Comparison of ENCODE assay signal across 8 cellular contexts in the genomic region with DNA sequence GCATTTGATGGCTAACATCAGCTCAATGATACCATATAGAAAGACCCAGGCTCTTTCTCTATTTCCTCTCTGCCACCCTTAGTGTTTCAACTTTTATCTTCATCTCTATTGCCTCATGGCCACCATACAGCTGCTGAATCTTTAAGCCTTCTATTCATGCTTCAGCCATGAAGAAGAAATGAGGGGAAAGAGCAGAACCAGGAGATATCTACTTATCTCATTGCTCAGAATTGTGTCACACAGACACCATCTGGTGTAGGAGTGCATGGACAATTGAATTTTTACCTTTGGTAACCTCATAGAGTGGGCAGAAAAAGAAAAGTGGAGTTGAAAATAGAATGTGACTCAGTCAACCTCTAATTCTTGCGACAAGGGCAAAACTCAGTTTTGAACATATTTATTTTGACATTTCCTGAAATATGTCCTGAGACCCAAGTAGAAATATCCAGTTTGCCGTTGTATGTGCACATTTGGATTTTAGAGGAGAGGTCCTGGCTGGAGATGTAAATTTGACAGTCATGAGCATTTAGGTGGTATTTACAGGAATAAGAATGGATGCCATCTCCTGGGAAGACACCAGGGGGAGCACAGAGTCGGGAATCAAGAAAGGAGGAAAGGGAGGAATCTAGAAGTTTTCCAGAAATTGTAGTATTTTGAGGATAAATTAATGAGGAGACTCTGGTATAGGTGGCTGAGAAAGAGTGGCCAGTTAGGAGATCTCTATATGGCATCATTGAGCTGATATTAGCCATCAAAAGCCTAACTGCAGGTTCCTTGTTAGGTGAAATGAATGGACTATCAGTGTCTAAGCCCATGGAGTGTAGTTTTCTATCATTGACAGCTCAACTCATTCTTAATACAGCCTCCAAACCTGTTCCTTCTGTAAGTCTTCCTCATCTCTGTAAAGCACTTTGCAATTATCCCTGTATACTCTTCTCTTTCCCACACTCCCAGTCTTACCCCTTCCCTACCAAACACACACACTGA. TPM values are rescaled to one million over a fixed set of nuclear protein-coding genes. Genes with fewer than 3 reads are reported as not detected.
DNase-seq lines count a peak whose midpoint lies in the region; ATAC-seq lines count a peak whose summit lies in the region.

No MANE protein-coding gene starts in this region.

- H3K4me3 ChIP-seq in SK-N-MC = no peak overlapping the region

- intact Hi-C loops in head of caudate nucleus (cut with DNase I) = loop anchor here (5.0 kb wide), 1 partner anchor 354 kb away; no protein-coding TSS in a partner anchor

- no peak for ATAC-seq in HG03442 (IDR thresholded peaks at IDR 0.05; ENCODE audit: unreplicated experiment)
- ATAC-seq in HG03378 (IDR thresholded peaks at IDR 0.05; ENCODE audit: unreplicated experiment) = no peak

- H3K27ac ChIP-seq in SK-N-MC = no peak overlapping the region

- no peak overlapping the region for H3K9ac ChIP-seq in SK-N-MC (ENCODE audit: insufficient read length)

- no peaks in the 10 kb centered on the region for H3K36me3 ChIP-seq in SK-N-MC (ENCODE audit: insufficient read depth, low read length)

- no peaks in the 10 kb centered on the region for H3K9me3 ChIP-seq in SK-N-MC (ENCODE audit: low read depth, low read length)

- DNase-seq in NCI-H524 (lab: John Stamatoyannopoulos, UW) (peak; percentile 3 to 32), NCI-H524 treated with DMSO at 0.1 percent for 48 hours (lab: John Stamatoyannopoulos, UW) (no peak), SK-N-MC (ENCODE audit: low read depth, low spot score) (peak; percentile 20), head of caudate nucleus (peak in 38 of 42 donors; percentile 8 to 85 (median 56)), renal cortical epithelial cell (ENCODE audit: low read depth) (peak; percentile 41), NCI-H187 treated with DMSO at 0.1 percent for 48 hours (lab: John Stamatoyannopoulos, UW) (no peak)

RNA-seq across cellular contexts. Expression of gene GAPT, which starts 7.0 kb away (rescaled TPM):
- total RNA-seq in renal cortical epithelial cell = not detected in 2 replicates

RNA-seq across cellular contexts. Expression of gene PLK2, which starts 38.4 kb away (rescaled TPM):
- total RNA-seq in renal cortical epithelial cell = 830 and 1,372 TPM in 2 replicates

Comparison
In these comparisons a context has a peak if more than half of its experiments do, and no peak if none do; other contexts are left out.
1. DNase-seq: peak in NCI-H524 (2 of 2), SK-N-MC (single experiment), head of caudate nucleus (38 of 42) and renal cortical epithelial cell (single experiment); none in NCI-H524 treated with DMSO at 0.1 percent for 48 hours (single experiment) and NCI-H187 treated with DMSO at 0.1 percent for 48 hours (single experiment).